2 cellular contexts compared by ENCODE assay signal in genomic region chr11:2369320-2369719, GRCh38.
TF ChIP-seq lines count a peak whose summit lies in the region.

No MANE protein-coding gene starts in this region.

TF ChIP-seq in liver, 16 proteins besides CTCF, POLR2A, EP300 and RAD21:
- TF ChIP-seq SP1 (IDR thresholded peaks at IDR 0.05) (no peak), EGR1 (IDR thresholded peaks at IDR 0.05; ENCODE audit: low read depth in 2 of 2) (no peak), TAF1 (conservative IDR thresholded peaks at IDR 0.05) (no peak), NR2F2 (IDR thresholded peaks at IDR 0.05) (no peak), FOXA2 (IDR thresholded peaks at IDR 0.05) (no peak)
- TF ChIP-seq, protein P1, sequence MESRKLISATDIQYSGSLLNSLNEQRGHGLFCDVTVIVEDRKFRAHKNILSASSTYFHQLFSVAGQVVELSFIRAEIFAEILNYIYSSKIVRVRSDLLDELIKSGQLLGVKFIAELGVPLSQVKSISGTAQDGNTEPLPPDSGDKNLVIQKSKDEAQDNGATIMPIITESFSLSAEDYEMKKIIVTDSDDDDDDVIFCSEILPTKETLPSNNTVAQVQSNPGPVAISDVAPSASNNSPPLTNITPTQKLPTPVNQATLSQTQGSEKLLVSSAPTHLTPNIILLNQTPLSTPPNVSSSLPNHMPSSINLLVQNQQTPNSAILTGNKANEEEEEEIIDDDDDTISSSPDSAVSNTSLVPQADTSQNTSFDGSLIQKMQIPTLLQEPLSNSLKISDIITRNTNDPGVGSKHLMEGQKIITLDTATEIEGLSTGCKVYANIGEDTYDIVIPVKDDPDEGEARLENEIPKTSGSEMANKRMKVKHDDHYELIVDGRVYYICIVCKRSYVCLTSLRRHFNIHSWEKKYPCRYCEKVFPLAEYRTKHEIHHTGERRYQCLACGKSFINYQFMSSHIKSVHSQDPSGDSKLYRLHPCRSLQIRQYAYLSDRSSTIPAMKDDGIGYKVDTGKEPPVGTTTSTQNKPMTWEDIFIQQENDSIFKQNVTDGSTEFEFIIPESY (IDR thresholded peaks at IDR 0.05), result no peak

TF ChIP-seq in HepG2, 621 proteins besides CTCF, POLR2A, EP300 and RAD21:
- TF ChIP-seq CENPT (CRISPR knock-in tag; IDR thresholded peaks at IDR 0.05; ENCODE audit: low read depth) (no peak), ZBTB21 (CRISPR knock-in tag; IDR thresholded peaks at IDR 0.05) (no peak)
